ENCODE assay signal across 8 cellular contexts in genomic region chr17:27244481-27245223, GRCh38. TPM values are rescaled to one million over a fixed set of nuclear protein-coding genes. Genes with fewer than 3 reads are reported as not detected.
DNase-seq lines count a peak whose midpoint lies in the region; ATAC-seq and TF ChIP-seq lines count a peak whose summit lies in the region.

No MANE protein-coding gene starts in this region.

- no peaks in the 10 kb centered on the region for H3K36me3 Mint-ChIP-seq in activated T-cell treated with anti-CD3 and anti-CD28 coated beads, Interleukin-2, amount 50 U/mL, for 72 hours (ENCODE audit: insufficient read depth in 2 of 2)

- H3K4me3 ChIP-seq in SJCRH30 = peak overlapping the region; percentile 32
- H3K4me3 ChIP-seq in foreskin fibroblast (ENCODE audit: low read depth in 1 of 2, low read length in 2 of 2) = peak overlapping the region; percentile 26 to 48
- no peak overlapping the region for H3K4me3 ChIP-seq in ovary

- no peaks in the 10 kb centered on the region for H3K27me3 ChIP-seq in SJCRH30
- no peaks in the 10 kb centered on the region for H3K27me3 ChIP-seq in ovary

- peaks cover 26% of the 10 kb centered on the region for H3K27me3 Mint-ChIP-seq in activated T-cell treated with anti-CD3 and anti-CD28 coated beads, Interleukin-2, amount 50 U/mL, for 72 hours (ENCODE audit: low read depth)

- H3K9ac ChIP-seq in ES-I3 (ENCODE audit: low read depth, low read length) = peak overlapping the region; percentile 46; the same call in 1 of the 2 replicates

- ATAC-seq in GM21423 (IDR thresholded peaks at IDR 0.05; ENCODE audit: unreplicated experiment) = no peak
- ATAC-seq in activated T-cell treated with anti-CD3 and anti-CD28 coated beads, Interleukin-2, amount 50 U/mL, for 72 hours (replicated peaks in 1 of 2) = no peak

- H3K36me3 ChIP-seq in ES-I3 (ENCODE audit: insufficient read depth, low read length) (no peaks in the 10 kb centered on the region; the same call in 1 of the 2 replicates), SJCRH30 (no peaks in the 10 kb centered on the region), ovary (no peaks in the 10 kb centered on the region)

- H3K4me1 ChIP-seq in ES-I3 (ENCODE audit: insufficient read depth, low read length) (peaks cover 16% of the 10 kb centered on the region), SJCRH30 (peaks cover 15% of the 10 kb centered on the region), ovary (ENCODE audit: insufficient read depth) (peaks cover 5% of the 10 kb centered on the region)

- no peaks in the 10 kb centered on the region for H3K9me3 Mint-ChIP-seq in activated T-cell treated with anti-CD3 and anti-CD28 coated beads, Interleukin-2, amount 50 U/mL, for 72 hours

- H3K27ac ChIP-seq in SJCRH30 (peak overlapping the region; percentile 10; the same call in 1 of the 2 replicates), ovary (peak overlapping the region; percentile 43 to 61)

- peak; percentile 36 for TF ChIP-seq POLR2A in ovary (IDR thresholded peaks at IDR 0.05)

- no peaks in the 10 kb centered on the region for H3K9me3 ChIP-seq in ES-I3 (ENCODE audit: control insufficient read depth, insufficient read depth, low read length)
- no peaks in the 10 kb centered on the region; the same call in 1 of the 2 replicates for H3K9me3 ChIP-seq in SJCRH30 (replicated peaks)
- H3K9me3 ChIP-seq in ovary = no peaks in the 10 kb centered on the region

- TF ChIP-seq CTCF in foreskin fibroblast (IDR thresholded peaks at IDR 0.05; ENCODE audit: low read depth, low read length) (no peak), ovary (IDR thresholded peaks at IDR 0.05) (no peak), GM10266 (IDR thresholded peaks at IDR 0.05; ENCODE audit: control insufficient read depth, insufficient read depth, low read depth, missing control alignments) (no peak)

- no peak overlapping the region for H3K27ac Mint-ChIP-seq in activated T-cell treated with anti-CD3 and anti-CD28 coated beads, Interleukin-2, amount 50 U/mL, for 72 hours

- intact Hi-C loops in ovary (cut with DNase I) = loop anchor here in 3 of 4 donors (2.0 to 10.0 kb wide), 3 partner anchors 48 to 88 kb away; partner anchors contain the start of gene WSB1 (in 3 of the 3)

- H3K4me1 Mint-ChIP-seq in activated T-cell treated with anti-CD3 and anti-CD28 coated beads, Interleukin-2, amount 50 U/mL, for 72 hours (ENCODE audit: low read depth) = peaks cover 18% of the 10 kb centered on the region

- peak; percentile 97 for TF ChIP-seq EP300 in ovary (IDR thresholded peaks at IDR 0.05)

- WGBS in ovary, 3 donors = 59 to 61% (median 61%) methylated on average over 16 of the region's 16 CpGs

- DNase-seq in SJCRH30 (peak; percentile 47 to 59), foreskin fibroblast (peak; percentile 93 to 96), ovary (peak; percentile 43 to 82 (median 55)), GM10266 (ENCODE audit: extremely low spot score) (no peak), NCI-H748 (lab: John Stamatoyannopoulos, UW; ENCODE audit: unreplicated experiment) (no peak)
- no peak for DNase-seq in activated T-cell treated with anti-CD3 and anti-CD28 coated beads, Interleukin-2, amount 50 U/mL, for 72 hours

- no peak overlapping the region for H3K4me3 Mint-ChIP-seq in activated T-cell treated with anti-CD3 and anti-CD28 coated beads, Interleukin-2, amount 50 U/mL, for 72 hours

RNA-seq across cellular contexts. Expression of gene WSB1, which starts 49.3 kb away (rescaled TPM):
- total RNA-seq in SJCRH30 (2014; rRNA removed; shearing (Covaris generic)) = 118 and 160 TPM in 2 replicates
- total RNA-seq in ovary = 100 to 1,000 TPM; 135 to 214 (median 172) TPM
- 100 to 1,000 TPM in 1 of 2 donors, 10 to 100 TPM in 1; 88.9 to 136 TPM for polyA plus RNA-seq in ovary
- 100 to 1,000 TPM; 104 to 126 TPM for total RNA-seq in activated T-cell treated with anti-CD3 and anti-CD28 coated beads, Interleukin-2, amount 50 U/mL, for 72 hours

Comparison
In these comparisons a context has a peak if more than half of its experiments do, and no peak if none do; other contexts are left out.
1. DNase-seq: peak in SJCRH30 (2 of 2), foreskin fibroblast (2 of 2) and ovary (5 of 5); none in GM10266 (single experiment), activated T-cell treated with anti-CD3 and anti-CD28 coated beads, Interleukin-2, amount 50 U/mL, for 72 hours (0 of 2) and NCI-H748 (single experiment).